Comparison of ENCODE assay signal across 9 cellular contexts in genomic region chr1:116911166-116911553, GRCh38. TPM values are rescaled to one million over a fixed set of nuclear protein-coding genes. Genes with fewer than 3 reads are reported as not detected.
DNase-seq lines count a peak whose midpoint lies in the region; FAIRE-seq and TF ChIP-seq lines count a peak whose summit lies in the region.
"Had no signal": no experiment of that assay in that cellular context is flagged by ENCODE, and none has a peak within 500 bp of the region (broad histone marks: within the 10 kb centered on the region; RNA-seq: fewer than 3 reads in every experiment).

No MANE protein-coding gene starts in this region.

- TF ChIP-seq POLR2A in adrenal gland (IDR thresholded peaks at IDR 0.05): peak in 1 of 2 donors; percentile 23

- peak overlapping the region; percentile 26 to 90 (median 84) for H3K27ac ChIP-seq in adrenal gland
- peak overlapping the region in 1 of 2 donors; percentile 17 for H3K27ac ChIP-seq in small intestine (ENCODE audit: low read depth in 1 of 2, low read length in 1 of 2)

- H3K27ac Mint-ChIP-seq in CD14-positive monocyte: no peak overlapping the region

- no peaks in the 10 kb centered on the region for H3K27me3 ChIP-seq in adrenal gland
- H3K27me3 ChIP-seq in small intestine (ENCODE audit: control insufficient read depth in 2 of 2, insufficient read depth in 2 of 2, low read length in 2 of 2): no peaks in the 10 kb centered on the region

- FAIRE-seq in small intestine (lab: Jason Lieb, UNC): no peak

- H3K36me3 Mint-ChIP-seq in CD14-positive monocyte: no peaks in the 10 kb centered on the region

- no peak overlapping the region for H3K4me3 Mint-ChIP-seq in CD14-positive monocyte

- H3K4me3 ChIP-seq in adrenal gland: peak overlapping the region in 2 of 4 donors; percentile 68 to 75
- peak overlapping the region; percentile 87 for H3K4me3 ChIP-seq in iPS-18c (ENCODE audit: insufficient read depth, low read depth, low read length)
- H3K4me3 ChIP-seq in small intestine (ENCODE audit: low read depth in 1 of 2, low read length in 2 of 2): peak overlapping the region; percentile 60 to 64

- 40 to 58% (median 47%) methylated on average over 6 to 7 of the region's 7 CpGs for WGBS in adrenal gland, 4 donors
- WGBS in small intestine, 3 donors: 17 to 64% (median 40%) methylated on average over 7 of the region's 7 CpGs

- intact Hi-C loops in adrenal gland (cut with DNase I) (loop anchor here in 1 of 2 donors (10.0 kb wide), 2 partner anchors 74 to 144 kb away; no protein-coding TSS in a partner anchor), CD14-positive monocyte (cut with micrococcal nuclease) (no loop called here)

- peaks cover 26 to 57% of the 10 kb centered on the region in 2 donors for H3K4me1 ChIP-seq in adrenal gland (replicated peaks in 1 of 2)
- peaks cover 4 to 8% of the 10 kb centered on the region in 2 donors for H3K4me1 ChIP-seq in small intestine (ENCODE audit: control insufficient read depth in 2 of 2, insufficient read depth in 1 of 2, low read depth in 1 of 2, low read length in 1 of 2)

- DNase-seq in NCI-H2227 (lab: John Stamatoyannopoulos, UW; ENCODE audit: unreplicated experiment): peak; percentile 28
- no peak for DNase-seq in NCI-H2227 treated with DMSO at 0.1 percent for 48 hours (lab: John Stamatoyannopoulos, UW)
- DNase-seq in adrenal gland: peak in 2 of 7 donors; percentile 32 to 36
- peak; percentile 49 for DNase-seq in small intestine
- DNase-seq in OCI-M2 (lab: John Stamatoyannopoulos, UW; ENCODE audit: unreplicated experiment): no peak
- DNase-seq in CD14-positive monocyte (ENCODE audit: low spot score): no peak
- no peak for DNase-seq in OCI-M1 (lab: John Stamatoyannopoulos, UW)
- DNase-seq: NCI-H187 had no signal

- H3K36me3 ChIP-seq in adrenal gland (replicated peaks in 1 of 2) (no peaks in the 10 kb centered on the region), small intestine (ENCODE audit: control insufficient read depth in 2 of 2, insufficient read depth in 2 of 2, low read length in 2 of 2) (no peaks in the 10 kb centered on the region)

- peaks cover 5% of the 10 kb centered on the region for H3K4me1 Mint-ChIP-seq in CD14-positive monocyte

- H3K9me3 ChIP-seq in adrenal gland (replicated peaks in 1 of 3) (no peaks in the 10 kb centered on the region), iPS-18c (ENCODE audit: control insufficient read depth, insufficient read depth, low read length) (no peaks in the 10 kb centered on the region), small intestine (ENCODE audit: control insufficient read depth, low read depth) (no peaks in the 10 kb centered on the region)

- peaks cover 17 to 30% (median 20%) of the 10 kb centered on the region in 3 donors for H3K27me3 Mint-ChIP-seq in CD14-positive monocyte (ENCODE audit: low read depth in 3 of 3)

- H3K9me3 Mint-ChIP-seq in CD14-positive monocyte: peaks cover 0 to 2% (median 0%) of the 10 kb centered on the region in 7 donors

- TF ChIP-seq CTCF in adrenal gland (IDR thresholded peaks at IDR 0.05): no peak
- TF ChIP-seq CTCF in CD14-positive monocyte (IDR thresholded peaks at IDR 0.05): no peak

RNA-seq across cellular contexts. Expression of gene PTGFRN, which starts 1.4 kb away (rescaled TPM):
- total RNA-seq in adrenal gland: 100 to 1,000 TPM in 3 of 8 donors, 10 to 100 TPM in 5; 63.8 to 173 (median 69.1) TPM
- polyA plus RNA-seq in adrenal gland (10 to 100 TPM; 63.3 to 68.7 (median 64.6) TPM), small intestine (10 to 100 TPM; 12.7 to 26.9 (median 16.8) TPM), CD14-positive monocyte (1 to 10 TPM; 1.5 to 2.9 TPM)

Comparison
In these comparisons a context has a peak if more than half of its experiments do, and no peak if none do; other contexts are left out.
1. DNase-seq: peak in NCI-H2227 (single experiment) and small intestine (single experiment); none in NCI-H2227 treated with DMSO at 0.1 percent for 48 hours (single experiment), OCI-M2 (single experiment), CD14-positive monocyte (single experiment) and OCI-M1 (single experiment).